Comparison of ENCODE assay signal across 8 cellular contexts in genomic region chr2:220533485-220533884, GRCh38.
DNase-seq lines count a peak whose midpoint lies in the region; ATAC-seq and TF ChIP-seq lines count a peak whose summit lies in the region.

No MANE protein-coding gene starts in this region.

- H3K18ac ChIP-seq in trophoblast cell (ENCODE audit: low read length), result no peak overlapping the region

- H3K27ac ChIP-seq in trophoblast cell (ENCODE audit: low read depth, low read length) (no peak overlapping the region), stomach (no peak overlapping the region)

- no peak overlapping the region for H3K4me3 Mint-ChIP-seq in activated naive CD4-positive, alpha-beta T cell treated with anti-CD3 and anti-CD28 coated beads for 36 hours

- no peak for TF ChIP-seq POLR2A in stomach (IDR thresholded peaks at IDR 0.05)

- no peaks in the 10 kb centered on the region for H3K36me3 Mint-ChIP-seq in activated naive CD4-positive, alpha-beta T cell treated with anti-CD3 and anti-CD28 coated beads for 36 hours (ENCODE audit: low read depth)

- H3K4me3 ChIP-seq in trophoblast cell (ENCODE audit: low read depth, low read length), result no peak overlapping the region
- H3K4me3 ChIP-seq in stomach, result no peak overlapping the region

- H3K27me3 Mint-ChIP-seq in activated naive CD4-positive, alpha-beta T cell treated with anti-CD3 and anti-CD28 coated beads for 36 hours (ENCODE audit: low read depth), result no peaks in the 10 kb centered on the region

- H3K27me3 ChIP-seq in trophoblast cell (ENCODE audit: insufficient read depth, low read length) (no peaks in the 10 kb centered on the region), stomach (no peaks in the 10 kb centered on the region)

- H3K4me2 ChIP-seq in trophoblast cell (ENCODE audit: low read length), result no peak overlapping the region

- no peaks in the 10 kb centered on the region for H3K79me1 ChIP-seq in trophoblast cell (ENCODE audit: low read length)

- H2AK5ac ChIP-seq in trophoblast cell (ENCODE audit: low read length), result no peak overlapping the region

- no peak overlapping the region for H4K91ac ChIP-seq in trophoblast cell (ENCODE audit: low read depth, low read length)

- no peak overlapping the region for H3K14ac ChIP-seq in trophoblast cell (ENCODE audit: low read length)

- H2BK12ac ChIP-seq in trophoblast cell (ENCODE audit: low read length), result no peak overlapping the region

- no peak overlapping the region for H2BK120ac ChIP-seq in trophoblast cell (ENCODE audit: insufficient read depth, low read length, poor library complexity)

- no peak for TF ChIP-seq CTCF in stomach (IDR thresholded peaks at IDR 0.05)

- H3K4ac ChIP-seq in trophoblast cell (ENCODE audit: low read depth, low read length), result no peak overlapping the region

- H3K9me3 Mint-ChIP-seq in activated naive CD4-positive, alpha-beta T cell treated with anti-CD3 and anti-CD28 coated beads for 36 hours, result peaks cover 9% of the 10 kb centered on the region

- H3K23ac ChIP-seq in trophoblast cell (ENCODE audit: low read length), result no peak overlapping the region

- no peak overlapping the region for H2BK5ac ChIP-seq in trophoblast cell (ENCODE audit: low read depth, low read length, poor library complexity)

- intact Hi-C loops in activated naive CD4-positive, alpha-beta T cell treated with anti-CD3 and anti-CD28 coated beads for 36 hours (cut with micrococcal nuclease), result no loop called here
- intact Hi-C loops in stomach (cut with DNase I; ENCODE audit: low total_unique reads), result no loop called here

- H2AFZ ChIP-seq in trophoblast cell (ENCODE audit: insufficient read depth, low read length, poor library complexity), result no peak overlapping the region

- no peak overlapping the region for H3K9ac ChIP-seq in trophoblast cell (ENCODE audit: low read length)

- no peaks in the 10 kb centered on the region for H3K79me2 ChIP-seq in trophoblast cell (ENCODE audit: control insufficient read depth, insufficient read depth, low read length, poor library complexity)

- ATAC-seq in GM18861 (IDR thresholded peaks at IDR 0.05; ENCODE audit: unreplicated experiment) (peak; percentile 96), HG03342 (IDR thresholded peaks at IDR 0.05; ENCODE audit: unreplicated experiment) (peak; percentile 97)

- no peak overlapping the region for H4K8ac ChIP-seq in trophoblast cell (ENCODE audit: low read depth, low read length)

- TF ChIP-seq EP300 in stomach (IDR thresholded peaks at IDR 0.05), result no peak

- no peaks in the 10 kb centered on the region for H3K4me1 Mint-ChIP-seq in activated naive CD4-positive, alpha-beta T cell treated with anti-CD3 and anti-CD28 coated beads for 36 hours (ENCODE audit: low read depth)

- no peak overlapping the region for H4K12ac ChIP-seq in trophoblast cell (ENCODE audit: low read depth, low read length)

- no peaks in the 10 kb centered on the region for H3K36me3 ChIP-seq in trophoblast cell (ENCODE audit: control insufficient read depth in 1 of 2, insufficient read depth in 2 of 2, low read length in 2 of 2)
- H3K36me3 ChIP-seq in stomach, result no peaks in the 10 kb centered on the region

- no peaks in the 10 kb centered on the region for H3K4me1 ChIP-seq in trophoblast cell (ENCODE audit: control insufficient read depth in 1 of 2, insufficient read depth in 2 of 2, low read length in 2 of 2)
- no peaks in the 10 kb centered on the region for H3K4me1 ChIP-seq in stomach

- CTCF ChIA-PET in activated naive CD4-positive, alpha-beta T cell treated with anti-CD3 and anti-CD28 coated beads for 36 hours (lab: Charles Lee), result no interaction called here

- H3K27ac Mint-ChIP-seq in activated naive CD4-positive, alpha-beta T cell treated with anti-CD3 and anti-CD28 coated beads for 36 hours, result no peak overlapping the region

- peak; percentile 7 for DNase-seq in 8988T
- peak; percentile 20 for DNase-seq in amniotic epithelial cell (ENCODE audit: low read depth)
- peak; percentile 83 to 94 for DNase-seq in trophoblast cell
- no peak for DNase-seq in COR-L47 (lab: John Stamatoyannopoulos, UW)
- DNase-seq in activated naive CD4-positive, alpha-beta T cell treated with anti-CD3 and anti-CD28 coated beads for 36 hours, result no peak
- no peak for DNase-seq in stomach

- H3K9me3 ChIP-seq in trophoblast cell (ENCODE audit: insufficient read depth, low read depth, low read length) (no peaks in the 10 kb centered on the region), stomach (peaks cover 0 to 20% (median 8%) of the 10 kb centered on the region in 4 donors)

- WGBS in trophoblast cell (ENCODE audit: extremely low coverage, insufficient coverage, insufficient read length), result no CpG with 5 or more reads among the region's 2 CpGs
- WGBS in stomach, 5 donors, result 62 to 73% (median 71%) methylated on average over 2 of the region's 2 CpGs

Comparison
In these comparisons a context has a peak if more than half of its experiments do, and no peak if none do; other contexts are left out.
1. DNase-seq: peak in 8988T (single experiment), amniotic epithelial cell (single experiment) and trophoblast cell (2 of 2); none in COR-L47 (single experiment), activated naive CD4-positive, alpha-beta T cell treated with anti-CD3 and anti-CD28 coated beads for 36 hours (single experiment) and stomach (single experiment).